Comparison of ENCODE assay signal across 1 cellular context in the genomic region with DNA sequence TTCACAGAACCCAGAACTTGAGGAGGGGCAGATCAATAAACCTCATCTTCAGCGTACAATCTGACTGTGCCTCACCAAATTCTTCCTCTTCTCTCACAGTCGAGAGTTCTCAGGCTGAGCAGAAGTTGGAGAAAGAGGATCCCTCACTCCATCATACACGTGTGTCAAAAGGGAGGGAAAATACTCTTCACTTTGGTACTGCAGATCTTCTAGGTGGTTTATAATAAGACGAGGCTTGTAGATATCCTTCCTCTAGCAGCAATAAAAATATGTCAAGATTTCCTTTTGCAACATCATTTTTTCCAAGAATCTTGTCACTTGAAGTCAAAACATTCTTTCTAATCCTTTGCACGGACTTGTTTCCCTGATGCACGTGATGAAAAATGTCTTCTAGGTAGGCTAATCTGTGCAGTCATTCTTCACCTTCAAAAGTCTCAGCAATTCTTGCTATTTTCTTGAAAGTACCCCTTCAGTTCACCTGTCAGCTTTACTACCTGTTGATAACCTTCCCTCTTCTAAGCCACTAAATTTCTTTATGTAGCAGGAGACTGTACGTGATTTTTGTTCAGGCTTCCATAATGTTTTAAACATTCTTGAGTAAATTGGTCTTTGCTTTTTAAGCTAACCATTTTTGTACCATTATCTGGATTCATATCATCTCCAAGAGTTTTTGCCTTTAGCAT.
TF ChIP-seq lines count a peak whose summit lies in the region.

No MANE protein-coding gene starts in this region.

TF ChIP-seq in K562, 482 proteins besides CTCF, POLR2A, EP300 and RAD21 (continued from another document):
- TF ChIP-seq, protein P1, sequence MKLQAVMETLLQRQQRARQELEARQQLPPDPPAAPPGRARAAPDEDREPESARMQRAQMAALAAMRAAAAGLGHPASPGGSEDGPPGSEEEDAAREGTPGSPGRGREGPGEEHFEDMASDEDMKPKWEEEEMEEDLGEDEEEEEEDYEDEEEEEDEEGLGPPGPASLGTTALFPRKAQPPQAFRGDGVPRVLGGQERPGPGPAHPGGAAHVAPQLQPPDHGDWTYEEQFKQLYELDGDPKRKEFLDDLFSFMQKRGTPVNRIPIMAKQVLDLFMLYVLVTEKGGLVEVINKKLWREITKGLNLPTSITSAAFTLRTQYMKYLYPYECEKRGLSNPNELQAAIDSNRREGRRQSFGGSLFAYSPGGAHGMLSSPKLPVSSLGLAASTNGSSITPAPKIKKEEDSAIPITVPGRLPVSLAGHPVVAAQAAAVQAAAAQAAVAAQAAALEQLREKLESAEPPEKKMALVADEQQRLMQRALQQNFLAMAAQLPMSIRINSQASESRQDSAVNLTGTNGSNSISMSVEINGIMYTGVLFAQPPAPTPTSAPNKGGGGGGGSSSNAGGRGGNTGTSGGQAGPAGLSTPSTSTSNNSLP (IDR thresholded peaks at IDR 0.05; ENCODE audit: borderline replicate concordance, low read depth, low read length) = no peak
- TF ChIP-seq ZNF3 (CRISPR knock-in tag; IDR thresholded peaks at IDR 0.05) = no peak
- TF ChIP-seq, protein P2, sequence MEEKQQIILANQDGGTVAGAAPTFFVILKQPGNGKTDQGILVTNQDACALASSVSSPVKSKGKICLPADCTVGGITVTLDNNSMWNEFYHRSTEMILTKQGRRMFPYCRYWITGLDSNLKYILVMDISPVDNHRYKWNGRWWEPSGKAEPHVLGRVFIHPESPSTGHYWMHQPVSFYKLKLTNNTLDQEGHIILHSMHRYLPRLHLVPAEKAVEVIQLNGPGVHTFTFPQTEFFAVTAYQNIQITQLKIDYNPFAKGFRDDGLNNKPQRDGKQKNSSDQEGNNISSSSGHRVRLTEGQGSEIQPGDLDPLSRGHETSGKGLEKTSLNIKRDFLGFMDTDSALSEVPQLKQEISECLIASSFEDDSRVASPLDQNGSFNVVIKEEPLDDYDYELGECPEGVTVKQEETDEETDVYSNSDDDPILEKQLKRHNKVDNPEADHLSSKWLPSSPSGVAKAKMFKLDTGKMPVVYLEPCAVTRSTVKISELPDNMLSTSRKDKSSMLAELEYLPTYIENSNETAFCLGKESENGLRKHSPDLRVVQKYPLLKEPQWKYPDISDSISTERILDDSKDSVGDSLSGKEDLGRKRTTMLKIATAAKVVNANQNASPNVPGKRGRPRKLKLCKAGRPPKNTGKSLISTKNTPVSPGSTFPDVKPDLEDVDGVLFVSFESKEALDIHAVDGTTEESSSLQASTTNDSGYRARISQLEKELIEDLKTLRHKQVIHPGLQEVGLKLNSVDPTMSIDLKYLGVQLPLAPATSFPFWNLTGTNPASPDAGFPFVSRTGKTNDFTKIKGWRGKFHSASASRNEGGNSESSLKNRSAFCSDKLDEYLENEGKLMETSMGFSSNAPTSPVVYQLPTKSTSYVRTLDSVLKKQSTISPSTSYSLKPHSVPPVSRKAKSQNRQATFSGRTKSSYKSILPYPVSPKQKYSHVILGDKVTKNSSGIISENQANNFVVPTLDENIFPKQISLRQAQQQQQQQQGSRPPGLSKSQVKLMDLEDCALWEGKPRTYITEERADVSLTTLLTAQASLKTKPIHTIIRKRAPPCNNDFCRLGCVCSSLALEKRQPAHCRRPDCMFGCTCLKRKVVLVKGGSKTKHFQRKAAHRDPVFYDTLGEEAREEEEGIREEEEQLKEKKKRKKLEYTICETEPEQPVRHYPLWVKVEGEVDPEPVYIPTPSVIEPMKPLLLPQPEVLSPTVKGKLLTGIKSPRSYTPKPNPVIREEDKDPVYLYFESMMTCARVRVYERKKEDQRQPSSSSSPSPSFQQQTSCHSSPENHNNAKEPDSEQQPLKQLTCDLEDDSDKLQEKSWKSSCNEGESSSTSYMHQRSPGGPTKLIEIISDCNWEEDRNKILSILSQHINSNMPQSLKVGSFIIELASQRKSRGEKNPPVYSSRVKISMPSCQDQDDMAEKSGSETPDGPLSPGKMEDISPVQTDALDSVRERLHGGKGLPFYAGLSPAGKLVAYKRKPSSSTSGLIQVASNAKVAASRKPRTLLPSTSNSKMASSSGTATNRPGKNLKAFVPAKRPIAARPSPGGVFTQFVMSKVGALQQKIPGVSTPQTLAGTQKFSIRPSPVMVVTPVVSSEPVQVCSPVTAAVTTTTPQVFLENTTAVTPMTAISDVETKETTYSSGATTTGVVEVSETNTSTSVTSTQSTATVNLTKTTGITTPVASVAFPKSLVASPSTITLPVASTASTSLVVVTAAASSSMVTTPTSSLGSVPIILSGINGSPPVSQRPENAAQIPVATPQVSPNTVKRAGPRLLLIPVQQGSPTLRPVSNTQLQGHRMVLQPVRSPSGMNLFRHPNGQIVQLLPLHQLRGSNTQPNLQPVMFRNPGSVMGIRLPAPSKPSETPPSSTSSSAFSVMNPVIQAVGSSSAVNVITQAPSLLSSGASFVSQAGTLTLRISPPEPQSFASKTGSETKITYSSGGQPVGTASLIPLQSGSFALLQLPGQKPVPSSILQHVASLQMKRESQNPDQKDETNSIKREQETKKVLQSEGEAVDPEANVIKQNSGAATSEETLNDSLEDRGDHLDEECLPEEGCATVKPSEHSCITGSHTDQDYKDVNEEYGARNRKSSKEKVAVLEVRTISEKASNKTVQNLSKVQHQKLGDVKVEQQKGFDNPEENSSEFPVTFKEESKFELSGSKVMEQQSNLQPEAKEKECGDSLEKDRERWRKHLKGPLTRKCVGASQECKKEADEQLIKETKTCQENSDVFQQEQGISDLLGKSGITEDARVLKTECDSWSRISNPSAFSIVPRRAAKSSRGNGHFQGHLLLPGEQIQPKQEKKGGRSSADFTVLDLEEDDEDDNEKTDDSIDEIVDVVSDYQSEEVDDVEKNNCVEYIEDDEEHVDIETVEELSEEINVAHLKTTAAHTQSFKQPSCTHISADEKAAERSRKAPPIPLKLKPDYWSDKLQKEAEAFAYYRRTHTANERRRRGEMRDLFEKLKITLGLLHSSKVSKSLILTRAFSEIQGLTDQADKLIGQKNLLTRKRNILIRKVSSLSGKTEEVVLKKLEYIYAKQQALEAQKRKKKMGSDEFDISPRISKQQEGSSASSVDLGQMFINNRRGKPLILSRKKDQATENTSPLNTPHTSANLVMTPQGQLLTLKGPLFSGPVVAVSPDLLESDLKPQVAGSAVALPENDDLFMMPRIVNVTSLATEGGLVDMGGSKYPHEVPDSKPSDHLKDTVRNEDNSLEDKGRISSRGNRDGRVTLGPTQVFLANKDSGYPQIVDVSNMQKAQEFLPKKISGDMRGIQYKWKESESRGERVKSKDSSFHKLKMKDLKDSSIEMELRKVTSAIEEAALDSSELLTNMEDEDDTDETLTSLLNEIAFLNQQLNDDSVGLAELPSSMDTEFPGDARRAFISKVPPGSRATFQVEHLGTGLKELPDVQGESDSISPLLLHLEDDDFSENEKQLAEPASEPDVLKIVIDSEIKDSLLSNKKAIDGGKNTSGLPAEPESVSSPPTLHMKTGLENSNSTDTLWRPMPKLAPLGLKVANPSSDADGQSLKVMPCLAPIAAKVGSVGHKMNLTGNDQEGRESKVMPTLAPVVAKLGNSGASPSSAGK (IDR thresholded peaks at IDR 0.05) = peak; percentile 66
- TF ChIP-seq L3MBTL2 (IDR thresholded peaks at IDR 0.05) = peak; percentile 84
